ENCODE assay signal across 19 cellular contexts in the genomic region with DNA sequence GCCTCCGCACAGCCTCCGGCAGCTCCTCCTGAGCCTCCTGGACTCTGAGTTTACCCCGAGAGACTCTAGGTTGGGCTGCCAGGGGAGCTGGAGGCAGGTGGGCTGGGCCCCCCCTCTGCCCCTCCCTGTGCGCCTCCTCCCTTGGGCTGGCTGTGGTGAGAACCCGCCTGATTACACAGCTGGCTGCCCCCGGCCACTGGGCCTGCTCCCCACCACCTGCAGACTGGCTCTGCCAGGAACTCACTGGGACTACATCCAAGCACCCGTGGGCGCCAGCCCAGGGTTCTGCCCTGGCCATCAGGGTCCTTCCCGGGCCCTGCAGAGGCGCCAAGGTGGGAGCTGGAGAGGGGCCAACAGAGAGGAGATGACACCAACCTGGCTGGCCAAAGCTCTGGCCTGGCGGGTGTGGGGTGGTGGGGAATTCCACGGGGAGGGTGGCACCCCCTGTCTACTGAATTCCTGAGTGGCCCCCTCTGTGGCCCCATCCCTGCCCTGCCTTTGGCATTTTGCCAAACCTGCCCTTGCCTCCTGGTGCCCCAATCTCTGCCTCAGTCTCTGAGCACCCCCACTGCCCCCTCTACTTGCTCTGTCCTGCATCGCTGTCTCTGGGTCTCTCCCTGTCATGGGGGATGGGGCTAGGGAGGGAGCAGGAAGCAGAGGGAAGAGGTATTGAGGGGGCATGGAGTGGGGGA. TPM values are rescaled to one million over a fixed set of nuclear protein-coding genes. Genes with fewer than 3 reads are reported as not detected.
DNase-seq lines count a peak whose midpoint lies in the region; ATAC-seq, FAIRE-seq and TF ChIP-seq lines count a peak whose summit lies in the region.
"Had no signal": no experiment of that assay in that cellular context is flagged by ENCODE, and none has a peak within 500 bp of the region (broad histone marks: within the 10 kb centered on the region; RNA-seq: fewer than 3 reads in every experiment).

No MANE protein-coding gene starts in this region.

- TF ChIP-seq POLR2A in body of pancreas (IDR thresholded peaks at IDR 0.05), result no peak

- DNase-seq in Right ventricle myocardium superior (no peak), right atrium auricular region (ENCODE audit: low spot score) (no peak), NCI-H2171 treated with DMSO at 0.1 percent for 48 hours (lab: John Stamatoyannopoulos, UW) (peak; percentile 72), body of pancreas (peak; percentile 76 to 91 (median 89)), urothelium cell line (ENCODE audit: low spot score) (peak; percentile 36), GM19240 (ENCODE audit: insufficient read length, low spot score) (no peak), NOMO-1 treated with DMSO at 0.1 percent for 48 hours (lab: John Stamatoyannopoulos, UW; ENCODE audit: unreplicated experiment) (no peak)
- DNase-seq in activated naive CD4-positive, alpha-beta T cell (lab: John Stamatoyannopoulos, UW), result no peak
- DNase-seq: ACHN; activated CD4-positive, alpha-beta T cell treated with anti-CD3 and anti-CD28 coated beads, Interleukin-2, amount 50 U/mL, for 1 hour; CD4-positive, alpha-beta T cell; effector CD4-positive, alpha-beta T cell; H9; NCI-H146; right cardiac atrium; upper lobe of right lung had no signal

- H3K4me3 ChIP-seq in right atrium auricular region, result no peak overlapping the region
- H3K4me3 ChIP-seq in body of pancreas, result no peak overlapping the region
- H3K4me3 ChIP-seq: esophagus muscularis mucosa, upper lobe of right lung had no signal

- TF ChIP-seq CTCF in right atrium auricular region (IDR thresholded peaks at IDR 0.05) (no peak), body of pancreas (IDR thresholded peaks at IDR 0.05) (no peak)

- intact Hi-C loops in Right ventricle myocardium superior (cut with DNase I), result no loop called here
- intact Hi-C loops in body of pancreas (cut with DNase I), result no loop called here

- 19 to 30% methylated on average over 3 to 13 of the region's 13 CpGs for WGBS in body of pancreas, 2 donors

- no peaks in the 10 kb centered on the region for H3K4me1 ChIP-seq in right atrium auricular region
- peaks cover 32% of the 10 kb centered on the region for H3K4me1 ChIP-seq in body of pancreas
- H3K4me1 ChIP-seq: esophagus muscularis mucosa, upper lobe of right lung had no signal

- FAIRE-seq in urothelium cell line (lab: Jason Lieb, UNC), result no peak

- ATAC-seq in Right ventricle myocardium superior (ENCODE audit: poor library complexity) (peak; percentile 31), body of pancreas (peak; percentile 90)
- ATAC-seq: left lobe of liver, right cardiac atrium, upper lobe of right lung had no signal

- H3K36me3 ChIP-seq in right atrium auricular region, result no peaks in the 10 kb centered on the region
- H3K36me3 ChIP-seq in body of pancreas (replicated peaks in 1 of 2; ENCODE audit: insufficient read depth in 1 of 2, low read depth in 2 of 2), result no peaks in the 10 kb centered on the region
- H3K36me3 ChIP-seq: esophagus muscularis mucosa, upper lobe of right lung had no signal

- H3K27me3 ChIP-seq in right atrium auricular region (no peaks in the 10 kb centered on the region), body of pancreas (peaks cover 0 to 1% of the 10 kb centered on the region in 2 donors)

- H3K27ac ChIP-seq in right atrium auricular region, result no peak overlapping the region
- no peak overlapping the region for H3K27ac ChIP-seq in body of pancreas
- H3K27ac ChIP-seq: esophagus muscularis mucosa, upper lobe of right lung had no signal

- H3K9me3 ChIP-seq in right atrium auricular region (no peaks in the 10 kb centered on the region), body of pancreas (no peaks in the 10 kb centered on the region)
- H3K9me3 ChIP-seq: esophagus muscularis mucosa, upper lobe of right lung had no signal

RNA-seq across cellular contexts. Expression of gene CDH22, which starts 21.9 kb away (rescaled TPM):
- 5.5 TPM for total RNA-seq in Right ventricle myocardium superior
- 1 to 10 TPM in 1 of 2 donors, under 1 TPM in 1; 0.67 to 4.4 TPM for total RNA-seq in right atrium auricular region
- 1 to 10 TPM; 1.3 to 2.1 TPM for total RNA-seq in body of pancreas
- total RNA-seq: CD4-positive, alpha-beta T cell; H9; RPMI7951 had no signal

Comparison
In these comparisons a context has a peak if more than half of its experiments do, and no peak if none do; other contexts are left out.
1. DNase-seq: peak in NCI-H2171 treated with DMSO at 0.1 percent for 48 hours (single experiment), body of pancreas (4 of 4) and urothelium cell line (single experiment); none in Right ventricle myocardium superior (single experiment), right atrium auricular region (single experiment), activated naive CD4-positive, alpha-beta T cell (0 of 4), GM19240 (single experiment) and NOMO-1 treated with DMSO at 0.1 percent for 48 hours (single experiment).